In the genomic region with DNA sequence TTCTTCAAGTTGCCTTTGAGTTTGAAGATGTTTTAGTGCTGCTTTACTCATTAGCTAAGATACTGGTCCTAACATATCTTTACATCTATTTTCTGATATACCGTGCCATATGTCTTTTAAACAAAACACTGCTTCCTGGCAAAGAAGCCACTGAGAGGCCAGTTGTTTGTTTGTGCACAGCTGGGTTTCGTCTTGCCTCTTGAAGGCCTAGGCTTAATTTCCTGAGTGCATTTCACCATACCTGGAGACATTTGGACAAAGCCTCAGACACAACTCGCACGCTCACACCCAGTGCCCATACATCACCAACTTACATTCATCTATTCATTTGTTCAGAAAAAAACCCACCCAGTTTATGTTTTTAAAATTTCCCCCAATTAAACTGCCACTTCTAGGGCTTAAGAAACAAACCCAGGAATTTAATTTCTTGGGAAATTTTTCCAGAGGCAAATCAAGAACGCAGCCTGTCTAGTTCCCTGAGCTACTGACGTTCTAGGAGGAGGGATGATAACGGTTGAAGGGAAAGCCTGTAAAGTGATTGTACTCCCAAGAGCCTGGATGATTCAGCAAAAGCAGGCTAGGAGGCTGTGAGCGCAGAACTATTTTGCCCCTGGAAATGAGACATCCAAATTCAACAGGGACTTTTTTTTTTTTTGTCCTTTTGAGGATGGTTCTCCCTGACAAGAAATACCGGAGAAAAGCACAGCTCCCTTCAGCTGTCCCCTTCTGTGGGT, we compare ENCODE assay signal across 1 cellular context.
TF ChIP-seq lines count a peak whose summit lies in the region.

No MANE protein-coding gene starts in this region.

TF ChIP-seq in K562, 482 proteins besides CTCF, POLR2A, EP300 and RAD21 (continued from another document):
- TF ChIP-seq, protein P1, sequence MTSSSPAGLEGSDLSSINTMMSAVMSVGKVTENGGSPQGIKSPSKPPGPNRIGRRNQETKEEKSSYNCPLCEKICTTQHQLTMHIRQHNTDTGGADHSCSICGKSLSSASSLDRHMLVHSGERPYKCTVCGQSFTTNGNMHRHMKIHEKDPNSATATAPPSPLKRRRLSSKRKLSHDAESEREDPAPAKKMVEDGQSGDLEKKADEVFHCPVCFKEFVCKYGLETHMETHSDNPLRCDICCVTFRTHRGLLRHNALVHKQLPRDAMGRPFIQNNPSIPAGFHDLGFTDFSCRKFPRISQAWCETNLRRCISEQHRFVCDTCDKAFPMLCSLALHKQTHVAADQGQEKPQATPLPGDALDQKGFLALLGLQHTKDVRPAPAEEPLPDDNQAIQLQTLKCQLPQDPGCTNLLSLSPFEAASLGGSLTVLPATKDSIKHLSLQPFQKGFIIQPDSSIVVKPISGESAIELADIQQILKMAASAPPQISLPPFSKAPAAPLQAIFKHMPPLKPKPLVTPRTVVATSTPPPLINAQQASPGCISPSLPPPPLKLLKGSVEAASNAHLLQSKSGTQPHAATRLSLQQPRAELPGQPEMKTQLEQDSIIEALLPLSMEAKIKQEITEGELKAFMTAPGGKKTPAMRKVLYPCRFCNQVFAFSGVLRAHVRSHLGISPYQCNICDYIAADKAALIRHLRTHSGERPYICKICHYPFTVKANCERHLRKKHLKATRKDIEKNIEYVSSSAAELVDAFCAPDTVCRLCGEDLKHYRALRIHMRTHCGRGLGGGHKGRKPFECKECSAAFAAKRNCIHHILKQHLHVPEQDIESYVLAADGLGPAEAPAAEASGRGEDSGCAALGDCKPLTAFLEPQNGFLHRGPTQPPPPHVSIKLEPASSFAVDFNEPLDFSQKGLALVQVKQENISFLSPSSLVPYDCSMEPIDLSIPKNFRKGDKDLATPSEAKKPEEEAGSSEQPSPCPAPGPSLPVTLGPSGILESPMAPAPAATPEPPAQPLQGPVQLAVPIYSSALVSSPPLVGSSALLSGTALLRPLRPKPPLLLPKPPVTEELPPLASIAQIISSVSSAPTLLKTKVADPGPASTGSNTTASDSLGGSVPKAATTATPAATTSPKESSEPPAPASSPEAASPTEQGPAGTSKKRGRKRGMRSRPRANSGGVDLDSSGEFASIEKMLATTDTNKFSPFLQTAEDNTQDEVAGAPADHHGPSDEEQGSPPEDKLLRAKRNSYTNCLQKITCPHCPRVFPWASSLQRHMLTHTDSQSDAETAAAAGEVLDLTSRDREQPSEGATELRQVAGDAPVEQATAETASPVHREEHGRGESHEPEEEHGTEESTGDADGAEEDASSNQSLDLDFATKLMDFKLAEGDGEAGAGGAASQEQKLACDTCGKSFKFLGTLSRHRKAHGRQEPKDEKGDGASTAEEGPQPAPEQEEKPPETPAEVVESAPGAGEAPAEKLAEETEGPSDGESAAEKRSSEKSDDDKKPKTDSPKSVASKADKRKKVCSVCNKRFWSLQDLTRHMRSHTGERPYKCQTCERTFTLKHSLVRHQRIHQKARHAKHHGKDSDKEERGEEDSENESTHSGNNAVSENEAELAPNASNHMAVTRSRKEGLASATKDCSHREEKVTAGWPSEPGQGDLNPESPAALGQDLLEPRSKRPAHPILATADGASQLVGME (CRISPR knock-in tag; IDR thresholded peaks at IDR 0.05), result no peak
- TF ChIP-seq HDGF (IDR thresholded peaks at IDR 0.05), result no peak
TF ChIP-seq in K562: peak in this region for 7.
